1 cellular context compared by ENCODE assay signal in genomic region chr7:16695621-16696237, GRCh38.
TF ChIP-seq lines count a peak whose summit lies in the region.

No MANE protein-coding gene starts in this region.

TF ChIP-seq in HepG2, 621 proteins besides CTCF, POLR2A, EP300 and RAD21:
- peak; percentile 43; the same call in 1 of the 2 replicates for TF ChIP-seq SMC3 (IDR thresholded peaks at IDR 0.05; ENCODE audit: low read length)
- peak; percentile 58 for TF ChIP-seq STAG1 (CRISPR knock-in tag; IDR thresholded peaks at IDR 0.05)
- TF ChIP-seq ISX (CRISPR knock-in tag; conservative IDR thresholded peaks at IDR 0.05) = no peak
